ENCODE assay signal across 8 cellular contexts in the genomic region with DNA sequence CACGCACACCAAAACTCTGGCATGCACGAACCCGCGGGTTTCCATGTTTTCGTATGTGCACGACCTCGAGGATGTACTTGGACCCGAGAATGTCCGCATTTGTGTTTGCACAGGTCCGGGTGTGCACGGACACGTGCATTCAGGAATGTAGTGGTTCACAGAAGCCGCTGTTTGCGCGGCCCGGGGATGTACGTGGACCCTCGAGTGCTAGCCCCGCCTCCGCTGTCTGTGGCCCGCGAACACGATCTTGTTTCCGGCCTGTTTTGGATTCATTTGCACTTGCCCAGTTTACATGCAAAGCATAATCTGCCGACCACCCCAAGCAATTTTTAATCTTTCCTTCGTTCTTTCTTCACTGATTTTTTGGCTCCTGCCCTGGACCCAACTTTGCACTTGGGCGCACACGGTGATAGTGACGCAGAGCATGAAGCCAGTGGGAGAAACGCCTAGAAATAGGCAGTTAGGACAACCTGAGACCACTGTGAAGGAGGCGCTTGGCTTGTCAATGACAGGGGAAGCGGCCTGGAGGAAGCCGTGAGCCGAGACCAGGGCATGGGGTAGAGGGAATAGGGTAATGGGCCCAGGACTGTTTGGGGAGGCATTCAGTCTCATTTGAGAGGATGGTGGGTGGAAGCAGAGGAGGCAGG. TPM values are rescaled to one million over a fixed set of nuclear protein-coding genes. Genes with fewer than 3 reads are reported as not detected.
DNase-seq lines count a peak whose midpoint lies in the region; ATAC-seq, FAIRE-seq and TF ChIP-seq lines count a peak whose summit lies in the region.

No MANE protein-coding gene starts in this region.

- H3K27me3 ChIP-seq in GM23248 (replicated peaks; ENCODE audit: insufficient read depth) (no peaks in the 10 kb centered on the region), right atrium auricular region (no peaks in the 10 kb centered on the region), small intestine (ENCODE audit: control insufficient read depth in 2 of 2, insufficient read depth in 2 of 2, low read length in 2 of 2) (no peaks in the 10 kb centered on the region)

- H3K4me1 ChIP-seq in GM23248 (ENCODE audit: insufficient read depth), result peaks cover 5% of the 10 kb centered on the region; the same call in 1 of the 2 replicates
- peaks cover 3 to 36% of the 10 kb centered on the region in 2 donors for H3K4me1 ChIP-seq in right atrium auricular region
- H3K4me1 ChIP-seq in small intestine (ENCODE audit: control insufficient read depth in 2 of 2, insufficient read depth in 1 of 2, low read depth in 1 of 2, low read length in 1 of 2), result peaks cover 5% of the 10 kb centered on the region in 2 donors

- WGBS in GM23248 (ENCODE audit: low coverage in 1 of 2, low lambda C conversion rate in 2 of 2, missing lambda C conversion rate in 2 of 2), 2 experiments, result 94% methylated on average over 34 of the region's 34 CpGs
- WGBS in small intestine, 3 donors, result 92 to 94% (median 93%) methylated on average over 34 of the region's 34 CpGs

- peak overlapping the region; percentile 65 for H3K4me3 ChIP-seq in GM23248
- H3K4me3 ChIP-seq in right atrium auricular region, result peak overlapping the region; percentile 19 to 50
- peak overlapping the region in 1 of 2 donors; percentile 39 for H3K4me3 ChIP-seq in small intestine (ENCODE audit: low read depth in 1 of 2, low read length in 2 of 2)

- no peak for FAIRE-seq in small intestine (lab: Jason Lieb, UNC)

- POLR2A ChIA-PET in activated B cell treated with CpG ODN at 0.5 μM for 24 hours (lab: Charles Lee), result interaction anchor here (0.6 to 22.2 kb wide), 9 partner anchors 11 to 82 kb away, joined by 3 to 1242 read pairs (median 4); a partner anchor contains a TSS

- DNase-seq in GM23248 (no peak), activated B cell treated with CpG ODN at 0.5 μM for 24 hours (no peak), right atrium auricular region (ENCODE audit: low spot score) (no peak), small intestine (no peak), dedifferentiated amniotic fluid mesenchymal stem cell (ENCODE audit: extremely low spot score) (no peak), hypothalamus (lab: John Stamatoyannopoulos, UW) (no peak)

- H2AFZ ChIP-seq in GM23248, result peak overlapping the region; percentile 86

- no peaks in the 10 kb centered on the region for H3K79me2 ChIP-seq in GM23248 (ENCODE audit: insufficient read depth)

- no peaks in the 10 kb centered on the region for H3K9me3 Mint-ChIP-seq in activated B cell treated with CpG ODN at 0.5 μM for 24 hours

- 0 out of 2 replicates have a peak, but pooled peaks cover 5% of the 10 kb centered on the region for H3F3A ChIP-seq in GM23248 (ENCODE audit: insufficient read depth)

- H3K4me2 ChIP-seq in GM23248 (ENCODE audit: unreplicated experiment), result peak overlapping the region; percentile 65

- no peaks in the 10 kb centered on the region for H4K20me1 ChIP-seq in GM23248 (ENCODE audit: insufficient read depth)

- in situ Hi-C loops in GM23248 (cut with MboI), result no loop called here

- peak overlapping the region; percentile 66 for H3K9ac ChIP-seq in GM23248

- H3K36me3 Mint-ChIP-seq in activated B cell treated with CpG ODN at 0.5 μM for 24 hours (ENCODE audit: low read depth), result no peaks in the 10 kb centered on the region

- H3K27ac ChIP-seq in GM23248 (peak overlapping the region; percentile 56), right atrium auricular region (peak overlapping the region; percentile 91 to 92), small intestine (ENCODE audit: low read depth in 1 of 2, low read length in 1 of 2) (peak overlapping the region; percentile 79 to 97)

- no peaks in the 10 kb centered on the region for H3K9me3 ChIP-seq in GM23248 (ENCODE audit: low read depth)
- no peaks in the 10 kb centered on the region for H3K9me3 ChIP-seq in right atrium auricular region
- H3K9me3 ChIP-seq in small intestine (ENCODE audit: control insufficient read depth, low read depth), result no peaks in the 10 kb centered on the region

- CTCF ChIA-PET in activated B cell treated with CpG ODN at 0.5 μM for 24 hours (lab: Charles Lee), result interaction anchor here (1.3 to 3.1 kb wide), 4 partner anchors 9 to 50 kb away, joined by 7 to 12 read pairs (median 8); no protein-coding TSS in a partner anchor

- H3K9me2 ChIP-seq in GM23248 (ENCODE audit: insufficient read depth), result no peaks in the 10 kb centered on the region

- no peaks in the 10 kb centered on the region for H3K27me3 Mint-ChIP-seq in activated B cell treated with CpG ODN at 0.5 μM for 24 hours

- peak overlapping the region; percentile 74 for H3K4me3 Mint-ChIP-seq in activated B cell treated with CpG ODN at 0.5 μM for 24 hours

- H3K36me3 ChIP-seq in GM23248 (ENCODE audit: low read depth), result no peaks in the 10 kb centered on the region
- no peaks in the 10 kb centered on the region for H3K36me3 ChIP-seq in right atrium auricular region
- H3K36me3 ChIP-seq in small intestine (ENCODE audit: control insufficient read depth in 2 of 2, insufficient read depth in 2 of 2, low read length in 2 of 2), result no peaks in the 10 kb centered on the region

- peak overlapping the region; percentile 92 for H3K27ac Mint-ChIP-seq in activated B cell treated with CpG ODN at 0.5 μM for 24 hours

- TF ChIP-seq CTCF in activated B cell treated with CpG ODN at 0.5 μM for 24 hours (IDR thresholded peaks at IDR 0.05) (no peak), right atrium auricular region (IDR thresholded peaks at IDR 0.05) (no peak)

- ATAC-seq in activated B cell treated with CpG ODN at 0.5 μM for 24 hours (ENCODE audit: low read depth) (no peak), GM19397 (IDR thresholded peaks at IDR 0.05; ENCODE audit: unreplicated experiment) (no peak), GM19324 (IDR thresholded peaks at IDR 0.05; ENCODE audit: low FRiP score, unreplicated experiment) (no peak)

- intact Hi-C loops in activated B cell treated with CpG ODN at 0.5 μM for 24 hours (cut with micrococcal nuclease), result loop anchor here (1.0 kb wide), 5 partner anchors 9 to 199 kb away; a partner anchor contains a TSS

- H3K4me1 Mint-ChIP-seq in activated B cell treated with CpG ODN at 0.5 μM for 24 hours, result peaks cover 74% of the 10 kb centered on the region

RNA-seq across cellular contexts. Expression of a gene that starts 45.4 kb away (rescaled TPM):
- 301 and 318 TPM in 2 replicates for total RNA-seq in GM23248 (2014; rRNA removed; shearing (Covaris generic))
- 570 and 594 TPM in 2 replicates for polyA plus RNA-seq in GM23248 (2016; fragmentation: Nextera tagmentation; extraction: Ambion mirVana)
- 1,531 and 1,680 TPM in 2 replicates for total RNA-seq in activated B cell treated with CpG ODN at 0.5 μM for 24 hours
- 100 to 1,000 TPM; 234 to 430 TPM for total RNA-seq in right atrium auricular region
- polyA plus RNA-seq in small intestine, result 1,000 to 10,000 TPM; 1,019 to 2,156 (median 1,110) TPM
